ENCODE assay signal across 8 cellular contexts in the genomic region with DNA sequence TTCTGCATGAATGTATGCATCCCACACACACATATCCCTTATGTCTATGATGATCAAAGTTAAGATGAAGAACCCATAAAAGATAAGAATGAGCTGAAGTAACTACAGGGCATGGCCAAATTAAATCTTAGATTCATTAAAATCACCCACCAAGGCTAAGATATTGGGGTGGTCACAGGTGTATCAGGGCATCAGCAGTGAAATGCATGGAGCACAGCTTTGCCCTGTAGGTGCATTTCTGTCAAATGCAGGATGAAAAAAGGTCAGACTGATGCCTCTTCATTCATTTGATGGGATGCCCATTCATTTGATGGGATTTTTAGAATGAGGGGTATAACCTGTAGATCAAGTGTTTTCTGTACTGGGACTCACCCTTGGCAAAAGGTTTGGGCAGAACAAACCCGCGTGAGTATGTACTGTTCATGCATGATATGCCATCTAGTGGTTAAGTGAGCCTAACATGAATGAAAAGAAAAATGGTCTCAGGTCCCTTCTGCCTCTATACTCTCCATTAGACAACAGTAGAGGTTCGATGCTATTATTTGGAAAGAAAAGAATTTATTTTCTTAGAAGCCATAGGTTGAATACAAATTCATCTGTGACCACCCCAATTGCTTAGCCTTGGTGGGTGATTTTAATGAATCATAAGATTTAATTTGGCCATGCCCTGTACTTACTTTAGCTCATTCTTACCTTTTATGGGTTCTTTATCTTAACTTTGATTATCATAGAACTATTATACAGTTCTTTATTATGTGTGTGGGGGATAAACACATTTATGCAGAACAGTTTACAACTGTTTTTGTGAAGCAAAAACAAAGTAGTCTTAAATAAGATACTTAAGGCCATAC. TPM values are rescaled to one million over a fixed set of nuclear protein-coding genes. Genes with fewer than 3 reads are reported as not detected.
DNase-seq lines count a peak whose midpoint lies in the region; ATAC-seq lines count a peak whose summit lies in the region.

No MANE protein-coding gene starts in this region.

- no peak overlapping the region for H3K4me3 ChIP-seq in skeletal muscle cell (ENCODE audit: low read depth, low read length)

- H3K4me1 Mint-ChIP-seq in activated naive CD4-positive, alpha-beta T cell treated with anti-CD3 and anti-CD28 coated beads, Interleukin-2, amount 10 ng/mL, durations not matched to agents 7 days and 5 days: peaks cover 34% of the 10 kb centered on the region

- H3K27me3 Mint-ChIP-seq in activated naive CD4-positive, alpha-beta T cell treated with anti-CD3 and anti-CD28 coated beads, Interleukin-2, amount 10 ng/mL, durations not matched to agents 7 days and 5 days: no peaks in the 10 kb centered on the region

- peaks cover 8% of the 10 kb centered on the region for H3K36me3 Mint-ChIP-seq in activated naive CD4-positive, alpha-beta T cell treated with anti-CD3 and anti-CD28 coated beads, Interleukin-2, amount 10 ng/mL, durations not matched to agents 7 days and 5 days

- intact Hi-C loops in left cardiac atrium (cut with DNase I): loop anchor here in 1 of 2 donors (2.0 kb wide), 1 partner anchor 412 kb away; no protein-coding TSS in a partner anchor

- H3K9me3 Mint-ChIP-seq in activated naive CD4-positive, alpha-beta T cell treated with anti-CD3 and anti-CD28 coated beads, Interleukin-2, amount 10 ng/mL, durations not matched to agents 7 days and 5 days: no peaks in the 10 kb centered on the region

- DNase-seq in D341Med (ENCODE audit: low spot score): peak; percentile 58
- peak; percentile 77 for DNase-seq in NCI-H2227 (lab: John Stamatoyannopoulos, UW; ENCODE audit: unreplicated experiment)
- DNase-seq in activated naive CD4-positive, alpha-beta T cell treated with anti-CD3 and anti-CD28 coated beads, Interleukin-2, amount 10 ng/mL, durations not matched to agents 7 days and 5 days: peak; percentile 28
- no peak for DNase-seq in left cardiac atrium
- peak; percentile 8 for DNase-seq in skeletal muscle cell (ENCODE audit: low read depth)
- no peak for DNase-seq in C1 segment of cervical spinal cord (lab: John Stamatoyannopoulos, UW)

- H3K27ac Mint-ChIP-seq in activated naive CD4-positive, alpha-beta T cell treated with anti-CD3 and anti-CD28 coated beads, Interleukin-2, amount 10 ng/mL, durations not matched to agents 7 days and 5 days: no peak overlapping the region

- H3K4me3 Mint-ChIP-seq in activated naive CD4-positive, alpha-beta T cell treated with anti-CD3 and anti-CD28 coated beads, Interleukin-2, amount 10 ng/mL, durations not matched to agents 7 days and 5 days: no peak overlapping the region

- ATAC-seq in GM18867 (IDR thresholded peaks at IDR 0.05; ENCODE audit: unreplicated experiment): peak; percentile 91
- ATAC-seq in HG03097 (IDR thresholded peaks at IDR 0.05; ENCODE audit: low FRiP score, unreplicated experiment): peak; percentile 64
- ATAC-seq in left cardiac atrium: peak; percentile 85 to 89

- CTCF ChIA-PET in activated naive CD4-positive, alpha-beta T cell treated with anti-CD3 and anti-CD28 coated beads, Interleukin-2, amount 10 ng/mL, durations not matched to agents 7 days and 5 days (lab: Charles Lee): interaction anchor here (0.8 to 2.2 kb wide), 10 partner anchors 8 to 625 kb away, joined by 3 to 18 read pairs (median 3); no protein-coding TSS in a partner anchor

RNA-seq across cellular contexts. Expression of a gene that starts 43.2 kb away (rescaled TPM):
- 10 to 100 TPM; 16.1 to 37.6 TPM for total RNA-seq in left cardiac atrium

Comparison
In these comparisons a context has a peak if more than half of its experiments do, and no peak if none do; other contexts are left out.
1. DNase-seq: peak in D341Med (single experiment), NCI-H2227 (single experiment), activated naive CD4-positive, alpha-beta T cell treated with anti-CD3 and anti-CD28 coated beads, Interleukin-2, amount 10 ng/mL, durations not matched to agents 7 days and 5 days (single experiment) and skeletal muscle cell (single experiment); none in left cardiac atrium (single experiment) and C1 segment of cervical spinal cord (0 of 14).
2. Peak in every context shown above with its lines, with median percentiles within 50 percentile points of each other: ATAC-seq.